In genomic region chr2:232838406-232838874, GRCh38 we compare ENCODE assay signal across 8 cellular contexts. TPM values are rescaled to one million over a fixed set of nuclear protein-coding genes. Genes with fewer than 3 reads are reported as not detected.
DNase-seq lines count a peak whose midpoint lies in the region; ATAC-seq and TF ChIP-seq lines count a peak whose summit lies in the region.

No MANE protein-coding gene starts in this region.

- H4K20me1 ChIP-seq in SK-N-SH (ENCODE audit: insufficient read depth): peaks cover 8% of the 10 kb centered on the region
- H4K20me1 ChIP-seq in osteoblast (ENCODE audit: insufficient read depth, low read length): peaks cover 13% of the 10 kb centered on the region

- peaks cover 25% of the 10 kb centered on the region for H3K4me1 Mint-ChIP-seq in activated naive CD4-positive, alpha-beta T cell treated with anti-CD3 and anti-CD28 coated beads for 36 hours (ENCODE audit: low read depth)

- CTCF ChIA-PET in SK-N-SH (lab: Yijun Ruan, JAX): no interaction called here
- CTCF ChIA-PET in activated naive CD4-positive, alpha-beta T cell treated with anti-CD3 and anti-CD28 coated beads for 36 hours (lab: Charles Lee): no interaction called here

- no peak for TF ChIP-seq RAD21 in SK-N-SH (IDR thresholded peaks at IDR 0.05; ENCODE audit: low read length)

- no peak for TF ChIP-seq EP300 in SK-N-SH (IDR thresholded peaks at IDR 0.05; ENCODE audit: borderline replicate concordance in 1 of 2, low read depth in 1 of 2, low read length in 1 of 2)

- intact Hi-C loops in activated naive CD4-positive, alpha-beta T cell treated with anti-CD3 and anti-CD28 coated beads for 36 hours (cut with micrococcal nuclease): loop anchor here (5.0 kb wide), 1 partner anchor 409 kb away; no protein-coding TSS in a partner anchor

- TF ChIP-seq CTCF in GM12865 (IDR thresholded peaks at IDR 0.05; ENCODE audit: insufficient read depth, low read depth, low read length, missing control alignments) (no peak), SK-N-SH (IDR thresholded peaks at IDR 0.05) (no peak), osteoblast (IDR thresholded peaks at IDR 0.05; ENCODE audit: extremely low read depth, low read depth, low read length) (no peak)

- H3K9me2 ChIP-seq in SK-N-SH: no peaks in the 10 kb centered on the region

- H3K4me3 Mint-ChIP-seq in activated naive CD4-positive, alpha-beta T cell treated with anti-CD3 and anti-CD28 coated beads for 36 hours: peak overlapping the region; percentile 28

- H2AFZ ChIP-seq in SK-N-SH (ENCODE audit: low read depth) (no peak overlapping the region), osteoblast (ENCODE audit: low read length) (no peak overlapping the region)

- peak; percentile 64 for DNase-seq in GM12865 (ENCODE audit: low read depth)
- no peak for DNase-seq in SK-N-SH
- DNase-seq in activated naive CD4-positive, alpha-beta T cell treated with anti-CD3 and anti-CD28 coated beads for 36 hours: peak; percentile 83
- DNase-seq in osteoblast (ENCODE audit: insufficient read length, low spot score, missing footprints): no peak
- no peak for DNase-seq in AG08396 (ENCODE audit: low spot score)
- no peak for DNase-seq in DMS79 treated with DMSO at 0.1 percent for 48 hours (lab: John Stamatoyannopoulos, UW)
- no peak for DNase-seq in cerebellar nuclear complex (lab: John Stamatoyannopoulos, UW)

- no peaks in the 10 kb centered on the region for H3K27me3 Mint-ChIP-seq in activated naive CD4-positive, alpha-beta T cell treated with anti-CD3 and anti-CD28 coated beads for 36 hours (ENCODE audit: low read depth)

- peak overlapping the region; percentile 84 for H3K27ac Mint-ChIP-seq in activated naive CD4-positive, alpha-beta T cell treated with anti-CD3 and anti-CD28 coated beads for 36 hours

- no peaks in the 10 kb centered on the region for H3F3A ChIP-seq in SK-N-SH (replicated peaks; ENCODE audit: insufficient read depth)

- H3K4me3 ChIP-seq in GM12865 (ENCODE audit: low read depth, low read length) (no peak overlapping the region), SK-N-SH (ENCODE audit: low read depth in 2 of 2, low read length in 1 of 2) (no peak overlapping the region), osteoblast (ENCODE audit: insufficient read depth, low read length) (no peak overlapping the region)

- H3K4me1 ChIP-seq in SK-N-SH (ENCODE audit: control insufficient read depth in 1 of 2, insufficient read depth in 2 of 2, low read depth in 1 of 2, low read length in 1 of 2) (peaks cover 3 to 13% of the 10 kb centered on the region in 2 experiments; a peak in 2 of 4 replicates), osteoblast (ENCODE audit: insufficient read depth, low read length) (peaks cover 10% of the 10 kb centered on the region)

- H3K9ac ChIP-seq in SK-N-SH: no peak overlapping the region

- H3K27me3 ChIP-seq in SK-N-SH (ENCODE audit: insufficient read depth) (no peaks in the 10 kb centered on the region), osteoblast (ENCODE audit: insufficient read depth, low read length) (no peaks in the 10 kb centered on the region)

- H3K79me2 ChIP-seq in SK-N-SH (ENCODE audit: insufficient read depth) (peaks cover 5% of the 10 kb centered on the region; the same call in 1 of the 2 replicates), osteoblast (ENCODE audit: insufficient read depth, low read length) (peaks cover 33% of the 10 kb centered on the region)

- peaks cover 43 to 48% of the 10 kb centered on the region in 2 experiments for H3K36me3 ChIP-seq in SK-N-SH (replicated peaks in 1 of 2; ENCODE audit: control insufficient read depth in 1 of 2, insufficient read depth in 2 of 2, low read length in 1 of 2)
- peaks cover 41% of the 10 kb centered on the region for H3K36me3 ChIP-seq in osteoblast (ENCODE audit: insufficient read depth, low read length)

- peak overlapping the region in 1 of 2 experiments; percentile 3; a peak in 1 of 4 replicates for H3K27ac ChIP-seq in SK-N-SH (ENCODE audit: low read depth in 2 of 2, low read length in 1 of 2)
- peak overlapping the region; percentile 19 for H3K27ac ChIP-seq in osteoblast (ENCODE audit: low read depth, low read length)

- 40% methylated on average over 2 of the region's 2 CpGs for WGBS in SK-N-SH (ENCODE audit: low lambda C conversion rate)

- POLR2A ChIA-PET in SK-N-SH (lab: Yijun Ruan, JAX): interaction anchor here (0.6 kb wide), 1 partner anchor 204 kb away, joined by 3 read pairs; no protein-coding TSS in a partner anchor

- no peaks in the 10 kb centered on the region for H3K9me3 ChIP-seq in SK-N-SH
- no peaks in the 10 kb centered on the region for H3K9me3 ChIP-seq in osteoblast (ENCODE audit: low read depth, low read length)

- H3K36me3 Mint-ChIP-seq in activated naive CD4-positive, alpha-beta T cell treated with anti-CD3 and anti-CD28 coated beads for 36 hours (ENCODE audit: low read depth): peaks cover 28% of the 10 kb centered on the region

- H3K4me2 ChIP-seq in SK-N-SH (peak overlapping the region; percentile 56), osteoblast (ENCODE audit: insufficient read depth, low read length) (peak overlapping the region; percentile 11)

- H3K9me3 Mint-ChIP-seq in activated naive CD4-positive, alpha-beta T cell treated with anti-CD3 and anti-CD28 coated beads for 36 hours: no peaks in the 10 kb centered on the region

- ATAC-seq in HG02938 (IDR thresholded peaks at IDR 0.05; ENCODE audit: unreplicated experiment): peak; percentile 85

TF ChIP-seq in SK-N-SH, 30 proteins besides CTCF, POLR2A, EP300 and RAD21:
- TF ChIP-seq TCF12 (IDR thresholded peaks at IDR 0.05) (0 out of 2 replicates have a peak, but pooled peaks have one; percentile 6), SIN3A (IDR thresholded peaks at IDR 0.05; ENCODE audit: borderline replicate concordance, low read depth, low read length) (no peak)

RNA-seq across cellular contexts. Expression of gene SNORC, which starts 31.6 kb away (rescaled TPM):
- 1.2 and 1.3 TPM in 2 replicates for polyA plus RNA-seq in SK-N-SH (2012; rRNA removed)
- polyA plus RNA-seq in SK-N-SH (2012; cell fraction: cytosol; rRNA removed): 0.51 and 0.81 TPM in 2 replicates
- polyA plus RNA-seq in SK-N-SH (2012; cell fraction: nucleus; rRNA removed): 7.3 and 11.7 TPM in 2 replicates
- 1 to 10 TPM in 1 of 2 experiments, under 1 TPM in 1; 0.72 to 1.1 TPM for total RNA-seq in activated naive CD4-positive, alpha-beta T cell treated with anti-CD3 and anti-CD28 coated beads for 36 hours
- total RNA-seq in osteoblast: 0.72 and 0.88 TPM in 2 replicates

Comparison
In these comparisons a context has a peak if more than half of its experiments do, and no peak if none do; other contexts are left out.
1. DNase-seq: peak in GM12865 (single experiment) and activated naive CD4-positive, alpha-beta T cell treated with anti-CD3 and anti-CD28 coated beads for 36 hours (single experiment); none in SK-N-SH (single experiment), osteoblast (single experiment), AG08396 (single experiment), DMS79 treated with DMSO at 0.1 percent for 48 hours (single experiment) and cerebellar nuclear complex (0 of 2).